ENCODE assay signal across 21 cellular contexts in the genomic region with DNA sequence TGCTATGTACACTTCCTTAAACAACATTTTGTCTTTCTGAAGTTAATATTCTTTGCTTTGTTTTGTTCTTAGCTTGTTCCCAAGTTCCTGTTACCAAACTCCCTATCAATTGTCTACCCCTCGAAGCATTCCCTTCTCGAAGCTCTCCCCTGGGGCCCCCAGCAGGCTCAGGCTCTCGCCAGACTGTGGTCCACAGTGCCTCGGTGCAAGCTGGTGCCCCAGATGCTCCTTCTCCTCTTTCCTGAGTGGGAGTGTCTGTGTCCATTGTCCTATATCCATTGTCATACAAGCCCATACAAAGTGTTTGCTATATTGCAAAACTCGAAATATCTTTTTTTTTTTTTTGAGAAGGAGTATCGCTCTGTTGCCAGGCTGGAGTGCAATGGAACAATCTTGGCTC. TPM values are rescaled to one million over a fixed set of nuclear protein-coding genes. Genes with fewer than 3 reads are reported as not detected.
DNase-seq lines count a peak whose midpoint lies in the region; ATAC-seq, FAIRE-seq and TF ChIP-seq lines count a peak whose summit lies in the region.
"Had no signal": no experiment of that assay in that cellular context is flagged by ENCODE, and none has a peak within 500 bp of the region (broad histone marks: within the 10 kb centered on the region; RNA-seq: fewer than 3 reads in every experiment).

No MANE protein-coding gene starts in this region.

- H3K27me3 ChIP-seq in neural progenitor cell: peaks cover 30% of the 10 kb centered on the region
- peaks cover 5% of the 10 kb centered on the region for H3K27me3 ChIP-seq in foreskin keratinocyte
- H3K27me3 ChIP-seq: BLaER1 treated with 17β-estradiol and CSF1 and Interleukin-3, amounts not matched to agents 10 nM and 100 nM; SJCRH30 had no signal

- no peak for ATAC-seq in activated CD8-positive, alpha-beta memory T cell treated with anti-CD3 and anti-CD28 coated beads, Interleukin-2, amount 10 ng/mL, durations not matched to agents 7 days and 5 days
- no peak for ATAC-seq in foreskin keratinocyte
- ATAC-seq: CD8-positive, alpha-beta T cell; Panc1 had no signal

- H3F3A ChIP-seq in neural progenitor cell (ENCODE audit: low read depth): no peaks in the 10 kb centered on the region

- H3K9me3 ChIP-seq in neural progenitor cell (ENCODE audit: low read depth): no peaks in the 10 kb centered on the region
- H3K9me3 ChIP-seq: BLaER1 treated with 17β-estradiol and CSF1 and Interleukin-3, amounts not matched to agents 10 nM and 100 nM; SJCRH30 had no signal

- DNase-seq in activated CD8-positive, alpha-beta memory T cell treated with anti-CD3 and anti-CD28 coated beads, Interleukin-2, amount 10 ng/mL, durations not matched to agents 7 days and 5 days: peak; percentile 4
- DNase-seq in activated CD8-positive, alpha-beta memory T cell treated with anti-CD3 and anti-CD28 coated beads, Interleukin-2, amount 50 U/mL, for 48 hours: no peak
- DNase-seq in NCI-H2171 treated with DMSO at 0.1 percent for 48 hours (lab: John Stamatoyannopoulos, UW): peak; percentile 88
- DNase-seq in fibroblast of pulmonary artery (ENCODE audit: low read depth): peak; percentile 24
- no peak for DNase-seq in neural progenitor cell (ENCODE audit: low spot score)
- no peak for DNase-seq in GM12891 (ENCODE audit: insufficient read length, low spot score)
- no peak for DNase-seq in NCI-H1417 treated with DMSO at 0.1 percent for 48 hours (lab: John Stamatoyannopoulos, UW)
- no peak for DNase-seq in foreskin keratinocyte
- DNase-seq: 8988T; CD8-positive, alpha-beta T cell; Kasumi-1; NCI-H1417; NCI-H187; NCI-H226; NCI-H774; NK-92 treated with Interleukin-12 subunit alpha and Interleukin-12 subunit beta, amount 100 ng/mL, for 24 hours; SJCRH30 had no signal

- H3K9me3 Mint-ChIP-seq in activated CD8-positive, alpha-beta memory T cell treated with anti-CD3 and anti-CD28 coated beads, Interleukin-2, amount 10 ng/mL, durations not matched to agents 7 days and 5 days (ENCODE audit: low read depth): no peaks in the 10 kb centered on the region
- H3K9me3 Mint-ChIP-seq in neural progenitor cell: no peaks in the 10 kb centered on the region
- H3K9me3 Mint-ChIP-seq: CD8-positive, alpha-beta T cell had no signal

- no peak for TF ChIP-seq CTCF in fibroblast of pulmonary artery (IDR thresholded peaks at IDR 0.05; ENCODE audit: low read length, missing control alignments)
- TF ChIP-seq CTCF in neural progenitor cell (IDR thresholded peaks at IDR 0.05): no peak
- TF ChIP-seq CTCF in foreskin keratinocyte (conservative IDR thresholded peaks at IDR 0.05): no peak

- H3K36me3 ChIP-seq in neural progenitor cell: no peaks in the 10 kb centered on the region
- H3K36me3 ChIP-seq: BLaER1 treated with 17β-estradiol and CSF1 and Interleukin-3, amounts not matched to agents 10 nM and 100 nM; SJCRH30 had no signal

- TF ChIP-seq POLR2A in GM12891 (IDR thresholded peaks at IDR 0.05; ENCODE audit: low read depth, low read length): no peak

- peaks cover 9% of the 10 kb centered on the region for H3K4me1 Mint-ChIP-seq in activated CD8-positive, alpha-beta memory T cell treated with anti-CD3 and anti-CD28 coated beads, Interleukin-2, amount 10 ng/mL, durations not matched to agents 7 days and 5 days
- H3K4me1 Mint-ChIP-seq in neural progenitor cell: peaks cover 24% of the 10 kb centered on the region

- H3K27ac Mint-ChIP-seq in activated CD8-positive, alpha-beta memory T cell treated with anti-CD3 and anti-CD28 coated beads, Interleukin-2, amount 10 ng/mL, durations not matched to agents 7 days and 5 days: no peak overlapping the region
- H3K27ac Mint-ChIP-seq in neural progenitor cell: peak overlapping the region; percentile 86
- H3K27ac Mint-ChIP-seq: CD8-positive, alpha-beta T cell had no signal

- H3K79me2 ChIP-seq in neural progenitor cell (ENCODE audit: low read depth): no peaks in the 10 kb centered on the region

- no peak for FAIRE-seq in GM12891 (lab: Jason Lieb, UNC)
- FAIRE-seq: G401.6, GM18507 had no signal

- H3K27me3 Mint-ChIP-seq in activated CD8-positive, alpha-beta memory T cell treated with anti-CD3 and anti-CD28 coated beads, Interleukin-2, amount 10 ng/mL, durations not matched to agents 7 days and 5 days: peaks cover 17% of the 10 kb centered on the region
- H3K27me3 Mint-ChIP-seq in neural progenitor cell (ENCODE audit: insufficient read depth, low read depth): peaks cover 6% of the 10 kb centered on the region

- no peaks in the 10 kb centered on the region for H4K20me1 ChIP-seq in neural progenitor cell (ENCODE audit: low read depth)
- H4K20me1 ChIP-seq: BLaER1 treated with 17β-estradiol and CSF1 and Interleukin-3, amounts not matched to agents 10 nM and 100 nM had no signal

- no peaks in the 10 kb centered on the region for H3K36me3 Mint-ChIP-seq in activated CD8-positive, alpha-beta memory T cell treated with anti-CD3 and anti-CD28 coated beads, Interleukin-2, amount 10 ng/mL, durations not matched to agents 7 days and 5 days
- no peaks in the 10 kb centered on the region for H3K36me3 Mint-ChIP-seq in neural progenitor cell
- H3K36me3 Mint-ChIP-seq: CD8-positive, alpha-beta T cell had no signal

- no peak overlapping the region for H3K9ac ChIP-seq in neural progenitor cell
- H3K9ac ChIP-seq: BLaER1 treated with 17β-estradiol and CSF1 and Interleukin-3, amounts not matched to agents 10 nM and 100 nM had no signal

- no peak overlapping the region for H3K4me3 Mint-ChIP-seq in activated CD8-positive, alpha-beta memory T cell treated with anti-CD3 and anti-CD28 coated beads, Interleukin-2, amount 10 ng/mL, durations not matched to agents 7 days and 5 days
- no peak overlapping the region for H3K4me3 Mint-ChIP-seq in neural progenitor cell
- H3K4me3 Mint-ChIP-seq: CD8-positive, alpha-beta T cell had no signal

- H3K4me1 ChIP-seq in neural progenitor cell (peaks cover 3% of the 10 kb centered on the region), foreskin keratinocyte (no peaks in the 10 kb centered on the region)
- H3K4me1 ChIP-seq: SJCRH30 had no signal

- H3K27ac ChIP-seq in neural progenitor cell (no peak overlapping the region), foreskin keratinocyte (no peak overlapping the region)
- H3K27ac ChIP-seq: BLaER1 treated with 17β-estradiol and CSF1 and Interleukin-3, amounts not matched to agents 10 nM and 100 nM; SJCRH30 had no signal

- no peak overlapping the region for H2AFZ ChIP-seq in neural progenitor cell (replicated peaks)

- H3K4me2 ChIP-seq in neural progenitor cell: no peak overlapping the region
- H3K4me2 ChIP-seq: BLaER1 treated with 17β-estradiol and CSF1 and Interleukin-3, amounts not matched to agents 10 nM and 100 nM had no signal

- CTCF ChIA-PET in activated CD8-positive, alpha-beta memory T cell treated with anti-CD3 and anti-CD28 coated beads, Interleukin-2, amount 10 ng/mL, durations not matched to agents 7 days and 5 days (lab: Charles Lee): interaction anchor here (1.2 kb wide), 1 partner anchor 11 kb away, joined by 3 read pairs; no protein-coding TSS in a partner anchor

- H3K4me3 ChIP-seq in fibroblast of pulmonary artery (replicated peaks; ENCODE audit: low read depth, low read length) (no peak overlapping the region), neural progenitor cell (no peak overlapping the region)
- H3K4me3 ChIP-seq: BLaER1 treated with 17β-estradiol and CSF1 and Interleukin-3, amounts not matched to agents 10 nM and 100 nM; SJCRH30 had no signal

TF ChIP-seq in GM12891, 5 proteins besides CTCF, POLR2A, EP300 and RAD21:
- no peak for TF ChIP-seq PAX5 (IDR thresholded peaks at IDR 0.05; ENCODE audit: insufficient read depth, low read length, severe bottlenecking)
- no peak for TF ChIP-seq TAF1 (IDR thresholded peaks at IDR 0.05; ENCODE audit: low read depth, low read length)
- TF ChIP-seq SPI1 (IDR thresholded peaks at IDR 0.05; ENCODE audit: low read depth, low read length): no peak
- TF ChIP-seq POU2F2 (IDR thresholded peaks at IDR 0.05; ENCODE audit: low read depth, low read length): no peak
- TF ChIP-seq POLR2AphosphoS5 (IDR thresholded peaks at IDR 0.05; ENCODE audit: low read depth, low read length): no peak

RNA-seq across cellular contexts. Expression of gene RTL6, which starts 51.7 kb away (rescaled TPM):
- total RNA-seq in activated CD8-positive, alpha-beta memory T cell treated with anti-CD3 and anti-CD28 coated beads, Interleukin-2, amount 10 ng/mL, durations not matched to agents 7 days and 5 days: 1 to 10 TPM; 7.1 to 7.5 TPM
- total RNA-seq in neural progenitor cell (ENCODE audit: low replicate concordance): 15.7 and 27.6 TPM in 2 replicates
- 0.44 TPM for polyA plus RNA-seq in GM12891 (2012; ENCODE audit: low read depth, missing spikeins)
- total RNA-seq in foreskin keratinocyte: 10.8 and 13.3 TPM in 2 replicates
- polyA plus RNA-seq in foreskin keratinocyte: 3.7 and 4.1 TPM in 2 replicates

Comparison
In these comparisons a context has a peak if more than half of its experiments do, and no peak if none do; other contexts are left out.
1. DNase-seq: peak in activated CD8-positive, alpha-beta memory T cell treated with anti-CD3 and anti-CD28 coated beads, Interleukin-2, amount 10 ng/mL, durations not matched to agents 7 days and 5 days (single experiment), NCI-H2171 treated with DMSO at 0.1 percent for 48 hours (single experiment) and fibroblast of pulmonary artery (single experiment); none in activated CD8-positive, alpha-beta memory T cell treated with anti-CD3 and anti-CD28 coated beads, Interleukin-2, amount 50 U/mL, for 48 hours (single experiment), neural progenitor cell (single experiment), GM12891 (single experiment), NCI-H1417 treated with DMSO at 0.1 percent for 48 hours (single experiment) and foreskin keratinocyte (0 of 2).